8 cellular contexts compared by ENCODE assay signal in the genomic region with DNA sequence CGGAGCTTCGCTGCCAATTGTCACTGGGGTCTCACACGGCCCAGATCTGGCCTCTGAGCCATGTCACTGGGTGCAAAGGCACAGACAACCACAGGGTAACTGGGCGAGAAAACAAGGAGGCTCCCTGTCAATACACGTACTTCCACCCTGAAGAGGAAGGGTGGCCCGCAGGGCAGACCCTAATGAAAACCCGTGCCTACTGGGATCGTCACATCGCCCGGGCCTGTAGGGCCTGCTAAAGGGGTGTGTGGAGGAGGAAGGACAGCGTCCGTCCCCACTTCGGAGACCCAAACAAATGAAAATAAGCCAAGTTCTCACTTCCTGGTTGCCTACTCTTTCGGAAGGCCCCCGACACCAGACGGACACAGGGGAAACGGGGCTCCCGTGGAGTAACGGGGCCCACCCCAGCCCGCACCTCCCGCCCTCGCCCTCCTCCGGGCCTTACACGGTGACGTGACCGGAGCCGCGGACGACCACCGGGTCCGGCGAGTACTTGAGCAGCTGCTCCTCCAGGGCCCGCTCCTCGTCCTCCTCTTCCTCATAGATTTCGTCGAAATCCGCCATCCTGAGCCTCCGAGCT. TPM values are rescaled to one million over a fixed set of nuclear protein-coding genes. Genes with fewer than 3 reads are reported as not detected.
A peak's percentile ranks its signal among the peaks of the same experiment; 100 is the strongest.
DNase-seq lines count a peak whose midpoint lies in the region; ATAC-seq and TF ChIP-seq lines count a peak whose summit lies in the region.

No MANE protein-coding gene starts in this region.

- H3K4me1 ChIP-seq in NT2/D1 (ENCODE audit: insufficient read depth, insufficient read length): no peaks in the 10 kb centered on the region
- peaks cover 7 to 19% of the 10 kb centered on the region in 2 experiments for H3K4me1 ChIP-seq in trophoblast cell (ENCODE audit: control insufficient read depth in 1 of 2, insufficient read depth in 2 of 2, low read length in 2 of 2)

- H3K9me3 ChIP-seq in NT2/D1 (ENCODE audit: insufficient read depth, low read length): no peaks in the 10 kb centered on the region
- H3K9me3 ChIP-seq in trophoblast cell (ENCODE audit: insufficient read depth, low read depth, low read length): no peaks in the 10 kb centered on the region

- H4K91ac ChIP-seq in trophoblast cell (ENCODE audit: low read depth, low read length): peak overlapping the region; percentile 91

- ATAC-seq in HG02642 (IDR thresholded peaks at IDR 0.05; ENCODE audit: poor library complexity, unreplicated experiment): peak; percentile 30

- peak overlapping the region; percentile 98 for H3K27ac ChIP-seq in trophoblast cell (ENCODE audit: low read depth, low read length)

- H3K4ac ChIP-seq in trophoblast cell (ENCODE audit: low read depth, low read length): peak overlapping the region; percentile 78

- TF ChIP-seq CTCF in glutamatergic neuron (IDR thresholded peaks at IDR 0.05; ENCODE audit: partially characterized antibody, unreplicated experiment): no peak

- peak overlapping the region; percentile 58 for H2AK5ac ChIP-seq in trophoblast cell (ENCODE audit: low read length)

- H3K27me3 Mint-ChIP-seq in glutamatergic neuron (ENCODE audit: unreplicated experiment): peaks cover 6% of the 10 kb centered on the region

- H3K79me2 ChIP-seq in trophoblast cell (ENCODE audit: control insufficient read depth, insufficient read depth, low read length, poor library complexity): peaks cover 8% of the 10 kb centered on the region

- no CpG with 5 or more reads among the region's 38 CpGs for WGBS in trophoblast cell (ENCODE audit: extremely low coverage, insufficient coverage, insufficient read length)

- H3K4me3 ChIP-seq in NT2/D1 (ENCODE audit: insufficient read length, low read depth): peak overlapping the region; percentile 82
- H3K4me3 ChIP-seq in trophoblast cell (ENCODE audit: low read depth, low read length): peak overlapping the region; percentile 85

- peaks cover 14% of the 10 kb centered on the region for H3K79me1 ChIP-seq in trophoblast cell (ENCODE audit: low read length)

- H3K27me3 ChIP-seq in NT2/D1 (ENCODE audit: insufficient read depth, insufficient read length) (peaks cover 8% of the 10 kb centered on the region), trophoblast cell (ENCODE audit: insufficient read depth, low read length) (no peaks in the 10 kb centered on the region)

- DNase-seq in NCI-H1092 treated with DMSO at 0.1 percent for 48 hours (lab: John Stamatoyannopoulos, UW) (peak; percentile 7), NCI-H1092 (lab: John Stamatoyannopoulos, UW) (no peak), NT2/D1 (ENCODE audit: low read depth, low spot score) (peak; percentile 8), glutamatergic neuron (peak; percentile 58), trophoblast cell (peak; percentile 27 to 48), NCI-H2029 treated with DMSO at 0.1 percent for 48 hours (lab: John Stamatoyannopoulos, UW) (no peak)
- DNase-seq in activated naive CD4-positive, alpha-beta T cell treated with Interleukin-2 at 50 U/mL for 16 hours: peak; percentile 29

- H2BK12ac ChIP-seq in trophoblast cell (ENCODE audit: low read length): peak overlapping the region; percentile 46

- H3K36me3 Mint-ChIP-seq in glutamatergic neuron (ENCODE audit: unreplicated experiment): no peaks in the 10 kb centered on the region

- peak overlapping the region; percentile 92 for H3K4me3 Mint-ChIP-seq in glutamatergic neuron (ENCODE audit: unreplicated experiment)

- H3K36me3 ChIP-seq in NT2/D1 (ENCODE audit: insufficient read depth, insufficient read length, low read length) (no peaks in the 10 kb centered on the region), trophoblast cell (ENCODE audit: control insufficient read depth in 1 of 2, insufficient read depth in 2 of 2, low read length in 2 of 2) (no peaks in the 10 kb centered on the region)

- peak overlapping the region; percentile 94 for H3K18ac ChIP-seq in trophoblast cell (ENCODE audit: low read length)

- H3K14ac ChIP-seq in trophoblast cell (ENCODE audit: low read length): peak overlapping the region; percentile 88

- H2BK120ac ChIP-seq in trophoblast cell (ENCODE audit: insufficient read depth, low read length, poor library complexity): peak overlapping the region; percentile 88

- H3K27ac Mint-ChIP-seq in glutamatergic neuron (ENCODE audit: unreplicated experiment): peak overlapping the region; percentile 83

- H3K9me3 Mint-ChIP-seq in glutamatergic neuron (ENCODE audit: unreplicated experiment): peaks cover 6% of the 10 kb centered on the region

- no peak overlapping the region for H3K23ac ChIP-seq in trophoblast cell (ENCODE audit: low read length)

- H2AFZ ChIP-seq in trophoblast cell (ENCODE audit: insufficient read depth, low read length, poor library complexity): peak overlapping the region; percentile 82

- H4K12ac ChIP-seq in trophoblast cell (ENCODE audit: low read depth, low read length): peak overlapping the region; percentile 91

- H3K4me2 ChIP-seq in trophoblast cell (ENCODE audit: low read length): peak overlapping the region; percentile 96

- H4K8ac ChIP-seq in trophoblast cell (ENCODE audit: low read depth, low read length): peak overlapping the region; percentile 75

- H2BK5ac ChIP-seq in trophoblast cell (ENCODE audit: low read depth, low read length, poor library complexity): peak overlapping the region; percentile 93

- H3K4me1 Mint-ChIP-seq in glutamatergic neuron (ENCODE audit: low read depth, unreplicated experiment): peaks cover 5% of the 10 kb centered on the region

- peak overlapping the region; percentile 80 for H3K9ac ChIP-seq in NT2/D1 (ENCODE audit: insufficient read length, low read depth)
- peak overlapping the region; percentile 86 for H3K9ac ChIP-seq in trophoblast cell (ENCODE audit: low read length)

RNA-seq across cellular contexts. Expression of a gene that starts 0.6 kb away (rescaled TPM):
- total RNA-seq in glutamatergic neuron (ENCODE audit: unreplicated experiment): 14.5 TPM
- polyA plus RNA-seq in trophoblast cell (2013): 19.9 and 20.4 TPM in 2 replicates

RNA-seq across cellular contexts. Expression of a gene that starts 36.1 kb away (rescaled TPM):
- total RNA-seq in glutamatergic neuron (ENCODE audit: unreplicated experiment): not detected
- polyA plus RNA-seq in trophoblast cell (2013): 0.07 and 0.10 TPM in 2 replicates

Comparison
In these comparisons a context has a peak if more than half of its experiments do, and no peak if none do; other contexts are left out.
1. DNase-seq: peak in NCI-H1092 treated with DMSO at 0.1 percent for 48 hours (single experiment), NT2/D1 (single experiment), activated naive CD4-positive, alpha-beta T cell treated with Interleukin-2 at 50 U/mL for 16 hours (single experiment), glutamatergic neuron (single experiment) and trophoblast cell (2 of 2); none in NCI-H1092 (single experiment) and NCI-H2029 treated with DMSO at 0.1 percent for 48 hours (single experiment).